20 cellular contexts compared by ENCODE assay signal in the genomic region with DNA sequence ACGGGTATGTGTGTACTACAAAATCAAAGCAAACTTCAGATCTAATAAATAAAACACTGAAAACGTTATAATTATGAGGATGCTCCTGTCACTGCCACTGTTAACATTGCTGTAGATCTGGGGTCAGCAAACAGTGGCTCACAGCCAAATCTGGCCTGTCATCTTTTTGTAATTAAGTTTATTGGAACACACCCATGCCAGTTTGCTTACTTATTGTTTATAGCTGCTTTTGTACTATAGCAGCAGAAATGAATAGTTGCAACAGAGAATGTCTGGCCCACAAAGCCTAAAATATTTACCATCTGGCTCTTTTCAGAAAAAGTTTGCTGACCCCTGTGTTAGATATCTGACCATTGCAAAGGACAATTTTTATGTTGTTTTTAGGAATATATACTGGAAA. TPM values are rescaled to one million over a fixed set of nuclear protein-coding genes. Genes with fewer than 3 reads are reported as not detected.
DNase-seq lines count a peak whose midpoint lies in the region; ATAC-seq, FAIRE-seq and TF ChIP-seq lines count a peak whose summit lies in the region.
"Had no signal": no experiment of that assay in that cellular context is flagged by ENCODE, and none has a peak within 500 bp of the region (broad histone marks: within the 10 kb centered on the region; RNA-seq: fewer than 3 reads in every experiment).

No MANE protein-coding gene starts in this region.

- ATAC-seq in GM21737 (IDR thresholded peaks at IDR 0.05; ENCODE audit: unreplicated experiment) = no peak

- H3K36me3 ChIP-seq in BE2C = peaks cover 9% of the 10 kb centered on the region
- H3K36me3 ChIP-seq in HEK293 (ENCODE audit: control insufficient read depth in 2 of 2, insufficient read depth in 1 of 2, low read length in 2 of 2) = peaks cover 23 to 36% of the 10 kb centered on the region in 2 experiments; a peak in 2 of 3 replicates
- H3K36me3 ChIP-seq in small intestine (ENCODE audit: control insufficient read depth in 2 of 2, insufficient read depth in 2 of 2, low read length in 2 of 2) = peaks cover 3 to 15% of the 10 kb centered on the region in 2 donors

- FAIRE-seq in small intestine (lab: Jason Lieb, UNC) = no peak
- FAIRE-seq: D721Med had no signal

- peaks cover 6% of the 10 kb centered on the region; the same call in 1 of the 2 replicates for H3K4me1 ChIP-seq in BE2C
- H3K4me1 ChIP-seq in HEK293 (ENCODE audit: control insufficient read depth, insufficient read depth, low read length) = 0 out of 2 replicates have a peak, but pooled peaks cover 2% of the 10 kb centered on the region
- no peaks in the 10 kb centered on the region for H3K4me1 ChIP-seq in small intestine (ENCODE audit: control insufficient read depth in 2 of 2, insufficient read depth in 1 of 2, low read depth in 1 of 2, low read length in 1 of 2)
- H3K4me1 ChIP-seq: SJCRH30 had no signal

- POLR2A ChIA-PET in HEK293 (lab: Yijun Ruan, JAX) = no interaction called here

- H3K27me3 ChIP-seq in BE2C = no peaks in the 10 kb centered on the region
- H3K27me3 ChIP-seq in small intestine (ENCODE audit: control insufficient read depth in 2 of 2, insufficient read depth in 2 of 2, low read length in 2 of 2) = no peaks in the 10 kb centered on the region
- H3K27me3 ChIP-seq: SJCRH30 had no signal

- CTCF ChIA-PET in HEK293 (lab: Yijun Ruan, JAX) = no interaction called here

- TF ChIP-seq CTCF in BE2C (IDR thresholded peaks at IDR 0.05; ENCODE audit: low read depth, low read length) (no peak), HEK293 (tag by site-specific recombination; IDR thresholded peaks at IDR 0.05) (no peak), VCaP (conservative IDR thresholded peaks at IDR 0.05) (no peak), fibroblast of villous mesenchyme (IDR thresholded peaks at IDR 0.05; ENCODE audit: insufficient read depth, low read depth, low read length) (no peak)

- DNase-seq in BE2C = peak; percentile 25
- DNase-seq in fibroblast of villous mesenchyme (ENCODE audit: low read depth) = peak; percentile 18
- no peak for DNase-seq in small intestine
- no peak for DNase-seq in activated naive CD4-positive, alpha-beta T cell treated with anti-CD3 and anti-CD28 coated beads, Interleukin-2, amount 50 U/mL, for 16 hours
- DNase-seq: CD4-positive, alpha-beta memory T cell; DMS79; NCI-H1436 treated with DMSO at 0.1 percent for 48 hours; NCI-H2081 treated with DMSO at 0.1 percent for 48 hours; NCI-H2227 treated with DMSO at 0.1 percent for 48 hours; NCI-H524; NK-92 treated with Interleukin-12 subunit alpha and Interleukin-12 subunit beta, amount 100 ng/mL, for 24 hours; OCI-M1; SJCRH30; SW 1271 had no signal

- no peaks in the 10 kb centered on the region for H3K9me3 ChIP-seq in BE2C
- no peaks in the 10 kb centered on the region for H3K9me3 ChIP-seq in HEK293 (ENCODE audit: control insufficient read depth, insufficient read depth, low read depth, low read length)
- H3K9me3 ChIP-seq in small intestine (ENCODE audit: control insufficient read depth, low read depth) = no peaks in the 10 kb centered on the region
- H3K9me3 ChIP-seq: HAP-1 had no signal

- 38 to 52% (median 48%) methylated on average over 2 of the region's 2 CpGs for WGBS in small intestine, 3 donors

- H3K27ac ChIP-seq in HEK293 (ENCODE audit: extremely low read depth, low read depth, low read length) (no peak overlapping the region), VCaP (peak overlapping the region; percentile 35), small intestine (ENCODE audit: low read depth in 1 of 2, low read length in 1 of 2) (no peak overlapping the region)
- H3K27ac ChIP-seq: HL-60, SJCRH30 had no signal

- H3K4me3 ChIP-seq in BE2C (ENCODE audit: low read depth, low read length) = no peak overlapping the region
- no peak overlapping the region for H3K4me3 ChIP-seq in HEK293 (ENCODE audit: low read depth, low read length)
- no peak overlapping the region for H3K4me3 ChIP-seq in fibroblast of villous mesenchyme (ENCODE audit: low read depth, low read length)
- no peak overlapping the region for H3K4me3 ChIP-seq in small intestine (ENCODE audit: low read depth in 1 of 2, low read length in 2 of 2)
- H3K4me3 ChIP-seq: HAP-1, SJCRH30 had no signal

TF ChIP-seq in HEK293, 187 proteins besides CTCF, POLR2A, EP300 and RAD21:
- TF ChIP-seq ZSCAN16 (tag by site-specific recombination; IDR thresholded peaks at IDR 0.05) (peak; percentile 70; the same call in 1 of the 2 replicates), ZNF214 (tag by site-specific recombination; IDR thresholded peaks at IDR 0.05; ENCODE audit: borderline replicate concordance) (no peak), PRDM1 (tag by site-specific recombination; IDR thresholded peaks at IDR 0.05) (no peak), KLF10 (tag by site-specific recombination; IDR thresholded peaks at IDR 0.05) (0 out of 2 replicates have a peak, but pooled peaks have one; percentile 26)

RNA-seq across cellular contexts. Expression of a gene that starts 32.1 kb away (rescaled TPM):
- 53.1 TPM for polyA plus RNA-seq in BE2C (2012; ENCODE audit: insufficient read depth, insufficient read length, low read depth)
- 96.0 and 99.3 TPM in 2 replicates for total RNA-seq in fibroblast of villous mesenchyme
- 10 to 100 TPM; 24.6 to 46.3 (median 35.9) TPM for polyA plus RNA-seq in small intestine

Comparison
In these comparisons a context has a peak if more than half of its experiments do, and no peak if none do; other contexts are left out.
1. DNase-seq: peak in BE2C (single experiment) and fibroblast of villous mesenchyme (single experiment); none in small intestine (single experiment) and activated naive CD4-positive, alpha-beta T cell treated with anti-CD3 and anti-CD28 coated beads, Interleukin-2, amount 50 U/mL, for 16 hours (single experiment).